ENCODE assay signal across 1 cellular context in the genomic region with DNA sequence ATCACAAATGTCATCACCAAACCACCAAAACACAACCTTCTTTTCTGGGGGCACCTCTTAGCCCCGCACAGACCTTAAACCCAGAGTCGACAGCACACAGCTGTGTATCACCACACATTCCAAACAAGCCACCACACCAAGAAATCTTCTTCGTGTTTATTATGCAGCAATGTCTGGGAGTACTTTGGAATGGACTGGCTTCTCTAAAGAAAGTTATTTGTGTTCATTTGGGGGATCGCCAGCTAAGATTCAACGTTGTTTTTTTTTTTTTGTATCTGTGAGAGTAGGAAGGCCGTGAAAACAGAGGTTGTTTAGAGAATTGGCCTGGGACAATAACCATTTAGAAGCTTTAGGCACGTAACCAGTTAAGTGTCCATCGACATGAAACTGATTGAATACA.
TF ChIP-seq lines count a peak whose summit lies in the region.

No MANE protein-coding gene starts in this region.

TF ChIP-seq in HepG2, 621 proteins besides CTCF, POLR2A, EP300 and RAD21 (continued from another document and continues in another):
- TF ChIP-seq, protein P1, sequence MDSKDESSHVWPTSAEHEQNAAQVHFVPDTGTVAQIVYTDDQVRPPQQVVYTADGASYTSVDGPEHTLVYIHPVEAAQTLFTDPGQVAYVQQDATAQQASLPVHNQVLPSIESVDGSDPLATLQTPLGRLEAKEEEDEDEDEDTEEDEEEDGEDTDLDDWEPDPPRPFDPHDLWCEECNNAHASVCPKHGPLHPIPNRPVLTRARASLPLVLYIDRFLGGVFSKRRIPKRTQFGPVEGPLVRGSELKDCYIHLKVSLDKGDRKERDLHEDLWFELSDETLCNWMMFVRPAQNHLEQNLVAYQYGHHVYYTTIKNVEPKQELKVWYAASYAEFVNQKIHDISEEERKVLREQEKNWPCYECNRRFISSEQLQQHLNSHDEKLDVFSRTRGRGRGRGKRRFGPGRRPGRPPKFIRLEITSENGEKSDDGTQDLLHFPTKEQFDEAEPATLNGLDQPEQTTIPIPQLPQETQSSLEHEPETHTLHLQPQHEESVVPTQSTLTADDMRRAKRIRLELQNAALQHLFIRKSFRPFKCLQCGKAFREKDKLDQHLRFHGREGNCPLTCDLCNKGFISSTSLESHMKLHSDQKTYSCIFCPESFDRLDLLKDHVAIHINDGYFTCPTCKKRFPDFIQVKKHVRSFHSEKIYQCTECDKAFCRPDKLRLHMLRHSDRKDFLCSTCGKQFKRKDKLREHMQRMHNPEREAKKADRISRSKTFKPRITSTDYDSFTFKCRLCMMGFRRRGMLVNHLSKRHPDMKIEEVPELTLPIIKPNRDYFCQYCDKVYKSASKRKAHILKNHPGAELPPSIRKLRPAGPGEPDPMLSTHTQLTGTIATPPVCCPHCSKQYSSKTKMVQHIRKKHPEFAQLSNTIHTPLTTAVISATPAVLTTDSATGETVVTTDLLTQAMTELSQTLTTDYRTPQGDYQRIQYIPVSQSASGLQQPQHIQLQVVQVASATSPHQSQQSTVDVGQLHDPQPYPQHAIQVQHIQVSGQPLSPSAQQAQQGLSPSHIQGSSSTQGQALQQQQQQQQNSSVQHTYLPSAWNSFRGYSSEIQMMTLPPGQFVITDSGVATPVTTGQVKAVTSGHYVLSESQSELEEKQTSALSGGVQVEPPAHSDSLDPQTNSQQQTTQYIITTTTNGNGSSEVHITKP (CRISPR knock-in tag; IDR thresholded peaks at IDR 0.05; ENCODE audit: low read depth), result no peak
- TF ChIP-seq ZC3H4 (CRISPR knock-in tag; IDR thresholded peaks at IDR 0.05; ENCODE audit: borderline replicate concordance) (no peak), NONO (IDR thresholded peaks at IDR 0.05) (no peak), NONO (CRISPR knock-in tag; conservative IDR thresholded peaks at IDR 0.05) (peak; percentile 11; the same call in 1 of the 2 replicates), BORCS8-MEF2B (CRISPR knock-in tag; IDR thresholded peaks at IDR 0.05) (no peak), ZBTB3 (CRISPR knock-in tag; IDR thresholded peaks at IDR 0.05; ENCODE audit: borderline replicate concordance, low read depth) (no peak), SKI (IDR thresholded peaks at IDR 0.05; ENCODE audit: partially characterized antibody) (no peak), ZBTB7A (CRISPR knock-in tag; IDR thresholded peaks at IDR 0.05) (peak; percentile 22; the same call in 1 of the 2 replicates), GABPB1 (CRISPR knock-in tag; IDR thresholded peaks at IDR 0.05) (no peak), KLF6 (CRISPR knock-in tag; IDR thresholded peaks at IDR 0.05) (no peak), KDM6A (CRISPR knock-in tag; IDR thresholded peaks at IDR 0.05; ENCODE audit: low read depth) (0 out of 2 replicates have a peak, but pooled peaks have one; percentile 10), FOXA1 (IDR thresholded peaks at IDR 0.05) (no peak), FOXA1 (CRISPR knock-in tag; IDR thresholded peaks at IDR 0.05) (no peak), ZNF724P (CRISPR knock-in tag; IDR thresholded peaks at IDR 0.05; ENCODE audit: borderline replicate concordance) (0 out of 2 replicates have a peak, but pooled peaks have one; percentile 26), ZNF530 (CRISPR knock-in tag; IDR thresholded peaks at IDR 0.05; ENCODE audit: low read depth) (no peak), MBD4 (IDR thresholded peaks at IDR 0.05; ENCODE audit: borderline replicate concordance, low read length) (no peak), ARNT (IDR thresholded peaks at IDR 0.05) (no peak), HES4 (CRISPR knock-in tag; IDR thresholded peaks at IDR 0.05; ENCODE audit: borderline replicate concordance) (no peak), NR2F1 (CRISPR knock-in tag; IDR thresholded peaks at IDR 0.05) (no peak), CHCHD3 (CRISPR knock-in tag; IDR thresholded peaks at IDR 0.05) (no peak), SATB2 (CRISPR knock-in tag; IDR thresholded peaks at IDR 0.05) (no peak), HCFC1 (IDR thresholded peaks at IDR 0.05; ENCODE audit: low read depth, low read length) (no peak), ZNF17 (CRISPR knock-in tag; IDR thresholded peaks at IDR 0.05) (no peak), HNF4A (CRISPR knock-in tag; IDR thresholded peaks at IDR 0.05) (0 out of 2 replicates have a peak, but pooled peaks have one; percentile 8)
- TF ChIP-seq, protein P2, sequence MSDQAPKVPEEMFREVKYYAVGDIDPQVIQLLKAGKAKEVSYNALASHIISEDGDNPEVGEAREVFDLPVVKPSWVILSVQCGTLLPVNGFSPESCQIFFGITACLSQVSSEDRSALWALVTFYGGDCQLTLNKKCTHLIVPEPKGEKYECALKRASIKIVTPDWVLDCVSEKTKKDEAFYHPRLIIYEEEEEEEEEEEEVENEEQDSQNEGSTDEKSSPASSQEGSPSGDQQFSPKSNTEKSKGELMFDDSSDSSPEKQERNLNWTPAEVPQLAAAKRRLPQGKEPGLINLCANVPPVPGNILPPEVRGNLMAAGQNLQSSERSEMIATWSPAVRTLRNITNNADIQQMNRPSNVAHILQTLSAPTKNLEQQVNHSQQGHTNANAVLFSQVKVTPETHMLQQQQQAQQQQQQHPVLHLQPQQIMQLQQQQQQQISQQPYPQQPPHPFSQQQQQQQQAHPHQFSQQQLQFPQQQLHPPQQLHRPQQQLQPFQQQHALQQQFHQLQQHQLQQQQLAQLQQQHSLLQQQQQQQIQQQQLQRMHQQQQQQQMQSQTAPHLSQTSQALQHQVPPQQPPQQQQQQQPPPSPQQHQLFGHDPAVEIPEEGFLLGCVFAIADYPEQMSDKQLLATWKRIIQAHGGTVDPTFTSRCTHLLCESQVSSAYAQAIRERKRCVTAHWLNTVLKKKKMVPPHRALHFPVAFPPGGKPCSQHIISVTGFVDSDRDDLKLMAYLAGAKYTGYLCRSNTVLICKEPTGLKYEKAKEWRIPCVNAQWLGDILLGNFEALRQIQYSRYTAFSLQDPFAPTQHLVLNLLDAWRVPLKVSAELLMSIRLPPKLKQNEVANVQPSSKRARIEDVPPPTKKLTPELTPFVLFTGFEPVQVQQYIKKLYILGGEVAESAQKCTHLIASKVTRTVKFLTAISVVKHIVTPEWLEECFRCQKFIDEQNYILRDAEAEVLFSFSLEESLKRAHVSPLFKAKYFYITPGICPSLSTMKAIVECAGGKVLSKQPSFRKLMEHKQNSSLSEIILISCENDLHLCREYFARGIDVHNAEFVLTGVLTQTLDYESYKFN (CRISPR knock-in tag; conservative IDR thresholded peaks at IDR 0.05), result peak; percentile 15; the same call in 1 of the 2 replicates
- TF ChIP-seq, protein P3, sequence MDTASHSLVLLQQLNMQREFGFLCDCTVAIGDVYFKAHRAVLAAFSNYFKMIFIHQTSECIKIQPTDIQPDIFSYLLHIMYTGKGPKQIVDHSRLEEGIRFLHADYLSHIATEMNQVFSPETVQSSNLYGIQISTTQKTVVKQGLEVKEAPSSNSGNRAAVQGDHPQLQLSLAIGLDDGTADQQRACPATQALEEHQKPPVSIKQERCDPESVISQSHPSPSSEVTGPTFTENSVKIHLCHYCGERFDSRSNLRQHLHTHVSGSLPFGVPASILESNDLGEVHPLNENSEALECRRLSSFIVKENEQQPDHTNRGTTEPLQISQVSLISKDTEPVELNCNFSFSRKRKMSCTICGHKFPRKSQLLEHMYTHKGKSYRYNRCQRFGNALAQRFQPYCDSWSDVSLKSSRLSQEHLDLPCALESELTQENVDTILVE (CRISPR knock-in tag; IDR thresholded peaks at IDR 0.05), result peak; percentile 6; the same call in 1 of the 2 replicates
- TF ChIP-seq, protein P4, sequence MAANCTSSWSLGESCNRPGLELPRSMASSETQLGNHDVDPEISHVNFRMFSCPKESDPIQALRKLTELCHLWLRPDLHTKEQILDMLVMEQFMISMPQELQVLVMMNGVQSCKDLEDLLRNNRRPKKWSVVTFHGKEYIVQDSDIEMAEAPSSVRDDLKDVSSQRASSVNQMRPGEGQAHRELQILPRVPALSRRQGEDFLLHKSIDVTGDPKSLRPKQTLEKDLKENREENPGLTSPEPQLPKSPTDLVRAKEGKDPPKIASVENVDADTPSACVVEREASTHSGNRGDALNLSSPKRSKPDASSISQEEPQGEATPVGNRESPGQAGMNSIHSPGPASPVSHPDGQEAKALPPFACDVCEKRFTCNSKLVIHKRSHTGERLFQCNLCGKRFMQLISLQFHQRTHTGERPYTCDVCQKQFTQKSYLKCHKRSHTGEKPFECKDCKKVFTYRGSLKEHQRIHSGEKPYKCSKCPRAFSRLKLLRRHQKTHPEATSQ (CRISPR knock-in tag; IDR thresholded peaks at IDR 0.05; ENCODE audit: borderline replicate concordance), result no peak; the same call in 1 of the 2 replicates
- TF ChIP-seq, protein P5, sequence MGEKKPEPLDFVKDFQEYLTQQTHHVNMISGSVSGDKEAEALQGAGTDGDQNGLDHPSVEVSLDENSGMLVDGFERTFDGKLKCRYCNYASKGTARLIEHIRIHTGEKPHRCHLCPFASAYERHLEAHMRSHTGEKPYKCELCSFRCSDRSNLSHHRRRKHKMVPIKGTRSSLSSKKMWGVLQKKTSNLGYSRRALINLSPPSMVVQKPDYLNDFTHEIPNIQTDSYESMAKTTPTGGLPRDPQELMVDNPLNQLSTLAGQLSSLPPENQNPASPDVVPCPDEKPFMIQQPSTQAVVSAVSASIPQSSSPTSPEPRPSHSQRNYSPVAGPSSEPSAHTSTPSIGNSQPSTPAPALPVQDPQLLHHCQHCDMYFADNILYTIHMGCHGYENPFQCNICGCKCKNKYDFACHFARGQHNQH (CRISPR knock-in tag; IDR thresholded peaks at IDR 0.05), result no peak
- TF ChIP-seq, protein P6, sequence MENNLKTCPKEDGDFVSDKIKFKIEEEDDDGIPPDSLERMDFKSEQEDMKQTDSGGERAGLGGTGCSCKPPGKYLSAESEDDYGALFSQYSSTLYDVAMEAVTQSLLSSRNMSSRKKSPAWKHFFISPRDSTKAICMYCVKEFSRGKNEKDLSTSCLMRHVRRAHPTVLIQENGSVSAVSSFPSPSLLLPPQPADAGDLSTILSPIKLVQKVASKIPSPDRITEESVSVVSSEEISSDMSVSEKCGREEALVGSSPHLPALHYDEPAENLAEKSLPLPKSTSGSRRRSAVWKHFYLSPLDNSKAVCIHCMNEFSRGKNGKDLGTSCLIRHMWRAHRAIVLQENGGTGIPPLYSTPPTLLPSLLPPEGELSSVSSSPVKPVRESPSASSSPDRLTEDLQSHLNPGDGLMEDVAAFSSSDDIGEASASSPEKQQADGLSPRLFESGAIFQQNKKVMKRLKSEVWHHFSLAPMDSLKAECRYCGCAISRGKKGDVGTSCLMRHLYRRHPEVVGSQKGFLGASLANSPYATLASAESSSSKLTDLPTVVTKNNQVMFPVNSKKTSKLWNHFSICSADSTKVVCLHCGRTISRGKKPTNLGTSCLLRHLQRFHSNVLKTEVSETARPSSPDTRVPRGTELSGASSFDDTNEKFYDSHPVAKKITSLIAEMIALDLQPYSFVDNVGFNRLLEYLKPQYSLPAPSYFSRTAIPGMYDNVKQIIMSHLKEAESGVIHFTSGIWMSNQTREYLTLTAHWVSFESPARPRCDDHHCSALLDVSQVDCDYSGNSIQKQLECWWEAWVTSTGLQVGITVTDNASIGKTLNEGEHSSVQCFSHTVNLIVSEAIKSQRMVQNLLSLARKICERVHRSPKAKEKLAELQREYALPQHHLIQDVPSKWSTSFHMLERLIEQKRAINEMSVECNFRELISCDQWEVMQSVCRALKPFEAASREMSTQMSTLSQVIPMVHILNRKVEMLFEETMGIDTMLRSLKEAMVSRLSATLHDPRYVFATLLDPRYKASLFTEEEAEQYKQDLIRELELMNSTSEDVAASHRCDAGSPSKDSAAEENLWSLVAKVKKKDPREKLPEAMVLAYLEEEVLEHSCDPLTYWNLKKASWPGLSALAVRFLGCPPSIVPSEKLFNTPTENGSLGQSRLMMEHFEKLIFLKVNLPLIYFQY (CRISPR knock-in tag; IDR thresholded peaks at IDR 0.05; ENCODE audit: borderline replicate concordance), result no peak
- TF ChIP-seq, protein P7, sequence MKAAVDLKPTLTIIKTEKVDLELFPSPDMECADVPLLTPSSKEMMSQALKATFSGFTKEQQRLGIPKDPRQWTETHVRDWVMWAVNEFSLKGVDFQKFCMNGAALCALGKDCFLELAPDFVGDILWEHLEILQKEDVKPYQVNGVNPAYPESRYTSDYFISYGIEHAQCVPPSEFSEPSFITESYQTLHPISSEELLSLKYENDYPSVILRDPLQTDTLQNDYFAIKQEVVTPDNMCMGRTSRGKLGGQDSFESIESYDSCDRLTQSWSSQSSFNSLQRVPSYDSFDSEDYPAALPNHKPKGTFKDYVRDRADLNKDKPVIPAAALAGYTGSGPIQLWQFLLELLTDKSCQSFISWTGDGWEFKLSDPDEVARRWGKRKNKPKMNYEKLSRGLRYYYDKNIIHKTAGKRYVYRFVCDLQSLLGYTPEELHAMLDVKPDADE (CRISPR knock-in tag; IDR thresholded peaks at IDR 0.05), result no peak
- TF ChIP-seq, protein P8, sequence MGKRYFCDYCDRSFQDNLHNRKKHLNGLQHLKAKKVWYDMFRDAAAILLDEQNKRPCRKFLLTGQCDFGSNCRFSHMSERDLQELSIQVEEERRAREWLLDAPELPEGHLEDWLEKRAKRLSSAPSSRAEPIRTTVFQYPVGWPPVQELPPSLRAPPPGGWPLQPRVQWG (CRISPR knock-in tag; IDR thresholded peaks at IDR 0.05; ENCODE audit: borderline replicate concordance, low read depth), result no peak
- TF ChIP-seq, protein P9, sequence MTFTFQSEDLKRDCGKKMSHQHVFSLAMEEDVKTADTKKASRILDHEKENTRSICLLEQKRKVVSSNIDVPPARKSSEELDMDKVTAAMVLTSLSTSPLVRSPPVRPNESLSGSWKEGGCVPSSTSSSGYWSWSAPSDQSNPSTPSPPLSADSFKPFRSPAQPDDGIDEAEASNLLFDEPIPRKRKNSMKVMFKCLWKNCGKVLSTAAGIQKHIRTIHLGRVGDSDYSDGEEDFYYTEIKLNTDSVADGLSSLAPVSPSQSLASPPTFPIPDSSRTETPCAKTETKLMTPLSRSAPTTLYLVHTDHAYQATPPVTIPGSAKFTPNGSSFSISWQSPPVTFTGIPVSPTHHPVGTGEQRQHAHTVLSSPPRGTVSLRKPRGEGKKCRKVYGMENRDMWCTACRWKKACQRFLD (CRISPR knock-in tag; IDR thresholded peaks at IDR 0.05; ENCODE audit: borderline replicate concordance), result no peak
- TF ChIP-seq, protein P10, sequence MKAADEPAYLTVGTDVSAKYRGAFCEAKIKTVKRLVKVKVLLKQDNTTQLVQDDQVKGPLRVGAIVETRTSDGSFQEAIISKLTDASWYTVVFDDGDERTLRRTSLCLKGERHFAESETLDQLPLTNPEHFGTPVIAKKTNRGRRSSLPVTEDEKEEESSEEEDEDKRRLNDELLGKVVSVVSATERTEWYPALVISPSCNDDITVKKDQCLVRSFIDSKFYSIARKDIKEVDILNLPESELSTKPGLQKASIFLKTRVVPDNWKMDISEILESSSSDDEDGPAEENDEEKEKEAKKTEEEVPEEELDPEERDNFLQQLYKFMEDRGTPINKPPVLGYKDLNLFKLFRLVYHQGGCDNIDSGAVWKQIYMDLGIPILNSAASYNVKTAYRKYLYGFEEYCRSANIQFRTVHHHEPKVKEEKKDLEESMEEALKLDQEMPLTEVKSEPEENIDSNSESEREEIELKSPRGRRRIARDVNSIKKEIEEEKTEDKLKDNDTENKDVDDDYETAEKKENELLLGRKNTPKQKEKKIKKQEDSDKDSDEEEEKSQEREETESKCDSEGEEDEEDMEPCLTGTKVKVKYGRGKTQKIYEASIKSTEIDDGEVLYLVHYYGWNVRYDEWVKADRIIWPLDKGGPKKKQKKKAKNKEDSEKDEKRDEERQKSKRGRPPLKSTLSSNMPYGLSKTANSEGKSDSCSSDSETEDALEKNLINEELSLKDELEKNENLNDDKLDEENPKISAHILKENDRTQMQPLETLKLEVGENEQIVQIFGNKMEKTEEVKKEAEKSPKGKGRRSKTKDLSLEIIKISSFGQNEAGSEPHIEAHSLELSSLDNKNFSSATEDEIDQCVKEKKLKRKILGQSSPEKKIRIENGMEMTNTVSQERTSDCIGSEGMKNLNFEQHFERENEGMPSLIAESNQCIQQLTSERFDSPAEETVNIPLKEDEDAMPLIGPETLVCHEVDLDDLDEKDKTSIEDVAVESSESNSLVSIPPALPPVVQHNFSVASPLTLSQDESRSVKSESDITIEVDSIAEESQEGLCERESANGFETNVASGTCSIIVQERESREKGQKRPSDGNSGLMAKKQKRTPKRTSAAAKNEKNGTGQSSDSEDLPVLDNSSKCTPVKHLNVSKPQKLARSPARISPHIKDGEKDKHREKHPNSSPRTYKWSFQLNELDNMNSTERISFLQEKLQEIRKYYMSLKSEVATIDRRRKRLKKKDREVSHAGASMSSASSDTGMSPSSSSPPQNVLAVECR (CRISPR knock-in tag; IDR thresholded peaks at IDR 0.05; ENCODE audit: borderline replicate concordance), result no peak
